In the genomic region with DNA sequence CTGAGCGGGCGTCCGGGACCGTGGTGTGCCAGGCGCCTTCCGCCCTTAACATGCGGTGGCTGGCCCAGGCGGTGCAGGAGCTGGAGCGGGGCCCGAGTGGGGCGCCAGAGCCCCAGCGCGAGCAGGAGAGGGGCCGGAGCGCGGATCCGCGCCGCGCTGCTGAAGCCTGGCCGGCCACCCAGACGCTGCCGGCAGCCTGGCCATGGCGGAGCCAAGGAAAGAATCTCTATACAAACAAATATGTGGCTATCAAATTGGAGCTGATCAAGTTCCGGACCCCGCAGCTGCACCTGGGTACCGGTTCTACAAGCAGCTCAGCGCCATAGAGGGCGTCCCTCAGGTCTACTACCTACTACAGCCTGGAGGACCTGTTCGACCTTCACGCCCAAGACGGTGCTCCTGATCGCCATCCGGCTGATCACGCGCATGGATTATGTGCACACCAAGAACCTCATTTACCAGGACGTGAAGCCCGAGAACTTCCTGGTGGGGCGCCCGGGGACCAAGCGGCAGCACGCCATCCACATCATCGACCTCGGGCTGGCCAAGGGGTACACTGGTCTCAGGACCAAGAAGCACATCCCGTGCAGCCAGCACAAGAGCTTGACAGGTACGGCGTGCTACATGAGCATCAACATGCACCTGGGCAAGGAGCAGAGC, we compare ENCODE assay signal across 29 cellular contexts.
"Had no signal": no experiment of that assay in that cellular context is flagged by ENCODE, and none has a peak within 500 bp of the region (broad histone marks: within the 10 kb centered on the region; RNA-seq: fewer than 3 reads in every experiment).

No MANE protein-coding gene starts in this region.

- ATAC-seq: activated T-cell treated with anti-CD3 and anti-CD28 coated beads, Interleukin-2, amount 50 U/mL, for 4 hours; activated T-helper 17 cell treated with anti-CD3 and anti-CD28 coated beads, Interleukin-2, amount 50 U/mL, for 72 hours; left lung; sciatic nerve had no signal

- H3K4me1 ChIP-seq: breast epithelium, colonic mucosa, vagina had no signal

- H3K27ac Mint-ChIP-seq: activated CD4-positive, alpha-beta memory T cell treated with anti-CD3 and anti-CD28 coated beads for 36 hours; activated CD4-positive, alpha-beta T cell treated with anti-CD3 and anti-CD28 coated beads, Interleukin-2, amount 10 ng/mL, durations not matched to agents 24 days and 14 days; activated naive CD4-positive, alpha-beta T cell treated with anti-CD3 and anti-CD28 coated beads, Interleukin-2, amount 50 U/mL, for 72 hours; activated T-helper 17 cell treated with anti-CD3 and anti-CD28 coated beads, Interleukin-2, amount 50 U/mL, for 72 hours; nephron; progenitor cell of endocrine pancreas; T-helper 1 cell treated with Interleukin-12 subunit alpha and Interleukin-12 subunit beta and Interleukin-4 antibody, amounts not matched to agents 30 μg/mL and 1 μg/mL, for 36 hours had no signal

- H3K4me1 Mint-ChIP-seq: activated T-helper 17 cell treated with anti-CD3 and anti-CD28 coated beads, Interleukin-2, amount 50 U/mL, for 72 hours; nephron had no signal

- H3K4me3 ChIP-seq: breast epithelium, colonic mucosa, dorsolateral prefrontal cortex, left lung, SK-N-MC, thoracic aorta, vagina had no signal

- H3K27me3 Mint-ChIP-seq: activated CD4-positive, alpha-beta memory T cell treated with anti-CD3 and anti-CD28 coated beads for 36 hours; activated CD4-positive, alpha-beta T cell treated with anti-CD3 and anti-CD28 coated beads, Interleukin-2, amount 10 ng/mL, durations not matched to agents 24 days and 14 days; activated T-helper 17 cell treated with anti-CD3 and anti-CD28 coated beads, Interleukin-2, amount 50 U/mL, for 72 hours; progenitor cell of endocrine pancreas had no signal

- H3K36me3 ChIP-seq: colonic mucosa had no signal

- H3K27me3 ChIP-seq: breast epithelium, colonic mucosa, dorsolateral prefrontal cortex, left lung, neutrophil, vagina had no signal

- H3K27ac ChIP-seq: breast epithelium, colonic mucosa, dorsolateral prefrontal cortex, left lung, neutrophil, SK-N-MC, thoracic aorta, vagina, WERI-Rb-1 had no signal

- H3K9me3 Mint-ChIP-seq: activated naive CD4-positive, alpha-beta T cell treated with anti-CD3 and anti-CD28 coated beads, Interleukin-2, amount 50 U/mL, for 72 hours; activated T-cell treated with anti-CD3 and anti-CD28 coated beads, Interleukin-2, amount 50 U/mL, for 4 hours; activated T-helper 17 cell treated with anti-CD3 and anti-CD28 coated beads, Interleukin-2, amount 50 U/mL, for 72 hours; T-helper 1 cell treated with Interleukin-12 subunit alpha and Interleukin-12 subunit beta and Interleukin-4 antibody, amounts not matched to agents 30 μg/mL and 1 μg/mL, for 36 hours had no signal

- DNase-seq: activated CD4-positive, alpha-beta memory T cell treated with anti-CD3 and anti-CD28 coated beads for 36 hours; activated CD4-positive, alpha-beta T cell treated with anti-CD3 and anti-CD28 coated beads, Interleukin-2, amount 10 ng/mL, durations not matched to agents 24 days and 14 days; activated CD4-positive, CD25-positive, alpha-beta regulatory T cell treated with anti-CD3 and anti-CD28 coated beads, Interleukin-2, amount 50 U/mL, for 72 hours; activated gamma-delta T cell treated with Interleukin-2 at 50 U/mL for 16 hours; activated T-cell treated with anti-CD3 and anti-CD28 coated beads, Interleukin-2, amount 50 U/mL, for 4 hours; colonic mucosa; dorsolateral prefrontal cortex; effector memory CD4-positive, alpha-beta T cell; hypothalamus; immature natural killer cell; small intestine; stimulated activated CD4-positive, alpha-beta T cell treated with anti-CD3 and anti-CD28 coated beads, Interleukin-1b, Interleukin-23, amount 100 ng/mL, for 48 hours; stimulated activated naive CD4-positive, alpha-beta T cell; SW 1271; T1000; trophoblast cell; WERI-Rb-1 had no signal

- H3K9me3 ChIP-seq: colonic mucosa, neutrophil, thoracic aorta had no signal

- H3K4me3 Mint-ChIP-seq: activated CD4-positive, alpha-beta memory T cell treated with anti-CD3 and anti-CD28 coated beads for 36 hours; activated CD4-positive, alpha-beta T cell treated with anti-CD3 and anti-CD28 coated beads, Interleukin-2, amount 10 ng/mL, durations not matched to agents 24 days and 14 days; activated T-cell treated with anti-CD3 and anti-CD28 coated beads, Interleukin-2, amount 50 U/mL, for 4 hours; activated T-helper 17 cell treated with anti-CD3 and anti-CD28 coated beads, Interleukin-2, amount 50 U/mL, for 72 hours; immature natural killer cell; nephron; T-helper 1 cell treated with Interleukin-12 subunit alpha and Interleukin-12 subunit beta and Interleukin-4 antibody, amounts not matched to agents 30 μg/mL and 1 μg/mL, for 36 hours had no signal
